In genomic region chr9:37119907-37120839, GRCh38 we compare ENCODE assay signal across 1 cellular context.
TF ChIP-seq lines count a peak whose summit lies in the region.

Gene ZCCHC7, plus strand, starts transcription at chr9:37120574.

TF ChIP-seq in HEK293, 187 proteins besides CTCF, POLR2A, EP300 and RAD21 (continued from another document and continues in another):
- TF ChIP-seq KLF16 (tag by site-specific recombination; IDR thresholded peaks at IDR 0.05) (peak; percentile 62), MZF1 (tag by site-specific recombination; IDR thresholded peaks at IDR 0.05; ENCODE audit: borderline replicate concordance) (no peak), ZNF76 (tag by site-specific recombination; IDR thresholded peaks at IDR 0.05; ENCODE audit: borderline replicate concordance, low read depth) (peak; percentile 65; the same call in 1 of the 2 replicates), ZNF112 (tag by site-specific recombination; IDR thresholded peaks at IDR 0.05) (no peak), ZNF214 (tag by site-specific recombination; IDR thresholded peaks at IDR 0.05; ENCODE audit: borderline replicate concordance) (no peak), ZNF473 (tag by site-specific recombination; IDR thresholded peaks at IDR 0.05) (no peak), KLF1 (tag by site-specific recombination; IDR thresholded peaks at IDR 0.05) (peak; percentile 74), KLF8 (tag by site-specific recombination; IDR thresholded peaks at IDR 0.05) (peak; percentile 84), ZXDB (tag by site-specific recombination; IDR thresholded peaks at IDR 0.05) (peak; percentile 81), ZFP3 (tag by site-specific recombination; IDR thresholded peaks at IDR 0.05; ENCODE audit: low read depth) (no peak), TRIM28 (IDR thresholded peaks at IDR 0.05; ENCODE audit: borderline replicate concordance, low read length) (0 out of 2 replicates have a peak, but pooled peaks have one; percentile 35), ZFHX2 (tag by site-specific recombination; conservative IDR thresholded peaks at IDR 0.05) (peak; percentile 40), MYNN (tag by site-specific recombination; IDR thresholded peaks at IDR 0.05; ENCODE audit: borderline replicate concordance) (no peak), ZBTB7A (tag by site-specific recombination; IDR thresholded peaks at IDR 0.05; ENCODE audit: low read depth) (0 out of 2 replicates have a peak, but pooled peaks have one; percentile 18), OSR2 (tag by site-specific recombination; IDR thresholded peaks at IDR 0.05) (no peak), ZNF18 (tag by site-specific recombination; IDR thresholded peaks at IDR 0.05) (peak; percentile 97), HOXA7 (CRISPR knock-in tag; IDR thresholded peaks at IDR 0.05; ENCODE audit: borderline replicate concordance) (peak; percentile 78; the same call in 1 of the 2 replicates), ELK4 (IDR thresholded peaks at IDR 0.05; ENCODE audit: borderline replicate concordance, low read depth, low read length) (no peak; the same call in 1 of the 2 replicates), ZNF518A (tag by site-specific recombination; conservative IDR thresholded peaks at IDR 0.05; ENCODE audit: low read depth) (peak; percentile 39; the same call in 1 of the 2 replicates), ZNF114 (tag by site-specific recombination; IDR thresholded peaks at IDR 0.05) (no peak), ATF2 (tag by site-specific recombination; IDR thresholded peaks at IDR 0.05; ENCODE audit: low read depth) (no peak), YY1 (tag by site-specific recombination; IDR thresholded peaks at IDR 0.05) (no peak), ZNF692 (tag by site-specific recombination; IDR thresholded peaks at IDR 0.05) (peak; percentile 95), ZNF514 (tag by site-specific recombination; IDR thresholded peaks at IDR 0.05) (no peak), ZBTB17 (tag by site-specific recombination; IDR thresholded peaks at IDR 0.05) (peak; percentile 91), ZNF623 (tag by site-specific recombination; IDR thresholded peaks at IDR 0.05) (no peak), GFI1B (tag by site-specific recombination; IDR thresholded peaks at IDR 0.05) (no peak), ZNF335 (tag by site-specific recombination; conservative IDR thresholded peaks at IDR 0.05) (peak; percentile 98), HOXD13 (CRISPR knock-in tag; IDR thresholded peaks at IDR 0.05; ENCODE audit: borderline replicate concordance) (no peak), ZNF629 (tag by site-specific recombination; IDR thresholded peaks at IDR 0.05) (peak; percentile 89), ZNF600 (tag by site-specific recombination; IDR thresholded peaks at IDR 0.05) (peak; percentile 62), ZNF391 (tag by site-specific recombination; IDR thresholded peaks at IDR 0.05; ENCODE audit: borderline replicate concordance, low read depth) (no peak), ZNF184 (tag by site-specific recombination; IDR thresholded peaks at IDR 0.05) (no peak), ZNF341 (tag by site-specific recombination; IDR thresholded peaks at IDR 0.05; ENCODE audit: low read depth) (peak; percentile 25), ZNF140 (tag by site-specific recombination; IDR thresholded peaks at IDR 0.05) (no peak)
- TF ChIP-seq, protein P1, sequence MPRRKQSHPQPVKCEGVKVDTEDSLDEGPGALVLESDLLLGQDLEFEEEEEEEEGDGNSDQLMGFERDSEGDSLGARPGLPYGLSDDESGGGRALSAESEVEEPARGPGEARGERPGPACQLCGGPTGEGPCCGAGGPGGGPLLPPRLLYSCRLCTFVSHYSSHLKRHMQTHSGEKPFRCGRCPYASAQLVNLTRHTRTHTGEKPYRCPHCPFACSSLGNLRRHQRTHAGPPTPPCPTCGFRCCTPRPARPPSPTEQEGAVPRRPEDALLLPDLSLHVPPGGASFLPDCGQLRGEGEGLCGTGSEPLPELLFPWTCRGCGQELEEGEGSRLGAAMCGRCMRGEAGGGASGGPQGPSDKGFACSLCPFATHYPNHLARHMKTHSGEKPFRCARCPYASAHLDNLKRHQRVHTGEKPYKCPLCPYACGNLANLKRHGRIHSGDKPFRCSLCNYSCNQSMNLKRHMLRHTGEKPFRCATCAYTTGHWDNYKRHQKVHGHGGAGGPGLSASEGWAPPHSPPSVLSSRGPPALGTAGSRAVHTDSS (tag by site-specific recombination; IDR thresholded peaks at IDR 0.05): no peak
- TF ChIP-seq, protein P2, sequence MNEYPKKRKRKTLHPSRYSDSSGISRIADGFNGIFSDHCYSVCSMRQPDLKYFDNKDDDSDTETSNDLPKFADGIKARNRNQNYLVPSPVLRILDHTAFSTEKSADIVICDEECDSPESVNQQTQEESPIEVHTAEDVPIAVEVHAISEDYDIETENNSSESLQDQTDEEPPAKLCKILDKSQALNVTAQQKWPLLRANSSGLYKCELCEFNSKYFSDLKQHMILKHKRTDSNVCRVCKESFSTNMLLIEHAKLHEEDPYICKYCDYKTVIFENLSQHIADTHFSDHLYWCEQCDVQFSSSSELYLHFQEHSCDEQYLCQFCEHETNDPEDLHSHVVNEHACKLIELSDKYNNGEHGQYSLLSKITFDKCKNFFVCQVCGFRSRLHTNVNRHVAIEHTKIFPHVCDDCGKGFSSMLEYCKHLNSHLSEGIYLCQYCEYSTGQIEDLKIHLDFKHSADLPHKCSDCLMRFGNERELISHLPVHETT (tag by site-specific recombination; IDR thresholded peaks at IDR 0.05): 0 out of 2 replicates have a peak, but pooled peaks have one; percentile 14
- TF ChIP-seq, protein P3, sequence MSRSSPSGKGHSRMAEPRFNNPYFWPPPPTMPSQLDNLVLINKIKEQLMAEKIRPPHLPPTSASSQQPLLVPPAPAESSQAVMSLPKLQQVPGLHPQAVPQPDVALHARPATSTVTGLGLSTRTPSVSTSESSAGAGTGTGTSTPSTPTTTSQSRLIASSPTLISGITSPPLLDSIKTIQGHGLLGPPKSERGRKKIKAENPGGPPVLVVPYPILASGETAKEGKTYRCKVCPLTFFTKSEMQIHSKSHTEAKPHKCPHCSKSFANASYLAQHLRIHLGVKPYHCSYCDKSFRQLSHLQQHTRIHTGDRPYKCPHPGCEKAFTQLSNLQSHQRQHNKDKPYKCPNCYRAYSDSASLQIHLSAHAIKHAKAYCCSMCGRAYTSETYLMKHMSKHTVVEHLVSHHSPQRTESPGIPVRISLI (tag by site-specific recombination; IDR thresholded peaks at IDR 0.05): no peak
- TF ChIP-seq, protein P4, sequence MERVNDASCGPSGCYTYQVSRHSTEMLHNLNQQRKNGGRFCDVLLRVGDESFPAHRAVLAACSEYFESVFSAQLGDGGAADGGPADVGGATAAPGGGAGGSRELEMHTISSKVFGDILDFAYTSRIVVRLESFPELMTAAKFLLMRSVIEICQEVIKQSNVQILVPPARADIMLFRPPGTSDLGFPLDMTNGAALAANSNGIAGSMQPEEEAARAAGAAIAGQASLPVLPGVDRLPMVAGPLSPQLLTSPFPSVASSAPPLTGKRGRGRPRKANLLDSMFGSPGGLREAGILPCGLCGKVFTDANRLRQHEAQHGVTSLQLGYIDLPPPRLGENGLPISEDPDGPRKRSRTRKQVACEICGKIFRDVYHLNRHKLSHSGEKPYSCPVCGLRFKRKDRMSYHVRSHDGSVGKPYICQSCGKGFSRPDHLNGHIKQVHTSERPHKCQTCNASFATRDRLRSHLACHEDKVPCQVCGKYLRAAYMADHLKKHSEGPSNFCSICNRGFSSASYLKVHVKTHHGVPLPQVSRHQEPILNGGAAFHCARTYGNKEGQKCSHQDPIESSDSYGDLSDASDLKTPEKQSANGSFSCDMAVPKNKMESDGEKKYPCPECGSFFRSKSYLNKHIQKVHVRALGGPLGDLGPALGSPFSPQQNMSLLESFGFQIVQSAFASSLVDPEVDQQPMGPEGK (tag by site-specific recombination; IDR thresholded peaks at IDR 0.05): peak; percentile 43
- TF ChIP-seq, protein P5, sequence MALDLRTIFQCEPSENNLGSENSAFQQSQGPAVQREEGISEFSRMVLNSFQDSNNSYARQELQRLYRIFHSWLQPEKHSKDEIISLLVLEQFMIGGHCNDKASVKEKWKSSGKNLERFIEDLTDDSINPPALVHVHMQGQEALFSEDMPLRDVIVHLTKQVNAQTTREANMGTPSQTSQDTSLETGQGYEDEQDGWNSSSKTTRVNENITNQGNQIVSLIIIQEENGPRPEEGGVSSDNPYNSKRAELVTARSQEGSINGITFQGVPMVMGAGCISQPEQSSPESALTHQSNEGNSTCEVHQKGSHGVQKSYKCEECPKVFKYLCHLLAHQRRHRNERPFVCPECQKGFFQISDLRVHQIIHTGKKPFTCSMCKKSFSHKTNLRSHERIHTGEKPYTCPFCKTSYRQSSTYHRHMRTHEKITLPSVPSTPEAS (tag by site-specific recombination; IDR thresholded peaks at IDR 0.05): no peak
- TF ChIP-seq, protein P6, sequence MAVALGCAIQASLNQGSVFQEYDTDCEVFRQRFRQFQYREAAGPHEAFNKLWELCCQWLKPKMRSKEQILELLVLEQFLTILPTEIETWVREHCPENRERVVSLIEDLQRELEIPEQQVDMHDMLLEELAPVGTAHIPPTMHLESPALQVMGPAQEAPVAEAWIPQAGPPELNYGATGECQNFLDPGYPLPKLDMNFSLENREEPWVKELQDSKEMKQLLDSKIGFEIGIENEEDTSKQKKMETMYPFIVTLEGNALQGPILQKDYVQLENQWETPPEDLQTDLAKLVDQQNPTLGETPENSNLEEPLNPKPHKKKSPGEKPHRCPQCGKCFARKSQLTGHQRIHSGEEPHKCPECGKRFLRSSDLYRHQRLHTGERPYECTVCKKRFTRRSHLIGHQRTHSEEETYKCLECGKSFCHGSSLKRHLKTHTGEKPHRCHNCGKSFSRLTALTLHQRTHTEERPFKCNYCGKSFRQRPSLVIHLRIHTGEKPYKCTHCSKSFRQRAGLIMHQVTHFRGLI (tag by site-specific recombination; IDR thresholded peaks at IDR 0.05): peak; percentile 62; the same call in 1 of the 2 replicates
